ENCODE assay signal across 19 cellular contexts in the genomic region with DNA sequence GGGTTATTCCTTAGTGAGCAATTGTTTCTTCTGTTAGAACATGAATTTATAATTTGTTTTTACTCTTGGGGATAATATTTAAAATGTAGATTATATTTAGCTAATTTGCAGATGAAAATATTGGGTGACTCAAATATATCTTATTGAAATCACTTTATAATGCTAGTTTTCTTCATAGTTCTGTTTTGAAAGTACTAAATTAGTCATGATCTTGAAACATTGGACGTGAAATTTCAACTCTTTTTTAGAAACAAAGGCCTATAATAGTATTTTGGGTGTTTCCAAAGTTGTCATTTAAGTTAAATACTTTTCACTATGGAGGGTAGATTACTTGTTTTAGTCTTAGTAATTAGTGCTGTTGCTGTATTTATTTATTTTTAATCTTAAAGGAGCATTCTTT.
DNase-seq lines count a peak whose midpoint lies in the region; ATAC-seq, FAIRE-seq and TF ChIP-seq lines count a peak whose summit lies in the region.
"Had no signal": no experiment of that assay in that cellular context is flagged by ENCODE, and none has a peak within 500 bp of the region (broad histone marks: within the 10 kb centered on the region; RNA-seq: fewer than 3 reads in every experiment).

No MANE protein-coding gene starts in this region.

- H3K9me3 ChIP-seq in pancreas = no peaks in the 10 kb centered on the region
- H3K9me3 ChIP-seq: BLaER1, HAP-1 had no signal

- H3K4me3 ChIP-seq in pancreas = no peak overlapping the region
- H3K4me3 ChIP-seq: BLaER1, GM23248, HAP-1, K562 had no signal

- no peaks in the 10 kb centered on the region for H3K27me3 ChIP-seq in pancreas
- H3K27me3 ChIP-seq: BLaER1 had no signal

- ATAC-seq in activated T-cell treated with anti-CD3 and anti-CD28 coated beads, Interleukin-2, amount 50 U/mL, for 72 hours (replicated peaks in 1 of 2) = no peak
- ATAC-seq in HG02610 (IDR thresholded peaks at IDR 0.05; ENCODE audit: unreplicated experiment) = peak; percentile 78
- ATAC-seq in pancreas = no peak
- no peak for ATAC-seq in HG02885 (IDR thresholded peaks at IDR 0.05; ENCODE audit: poor library complexity, unreplicated experiment)
- ATAC-seq: K562 had no signal

- no peak for DNase-seq in activated T-cell treated with anti-CD3 and anti-CD28 coated beads, Interleukin-2, amount 50 U/mL, for 72 hours
- DNase-seq in activated T-cell treated with anti-CD3 and anti-CD28 coated beads, Interleukin-2, amount 50 U/mL, for 1 hour = no peak
- DNase-seq in pancreas (no peak), NCI-H2081 treated with DMSO at 0.1 percent for 48 hours (lab: John Stamatoyannopoulos, UW) (no peak), NCI-H2227 treated with DMSO at 0.1 percent for 48 hours (lab: John Stamatoyannopoulos, UW) (no peak)
- DNase-seq: 8988T; CD4-positive, alpha-beta memory T cell; DMS153; DMS79 treated with DMSO at 0.1 percent for 48 hours; GF-D8; GM23248; IMR-90 had no signal

- peaks cover 4 to 15% of the 10 kb centered on the region in 2 donors for H3K36me3 Mint-ChIP-seq in activated T-cell treated with anti-CD3 and anti-CD28 coated beads, Interleukin-2, amount 50 U/mL, for 72 hours (ENCODE audit: insufficient read depth in 2 of 2)

- FAIRE-seq in pancreas (lab: Jason Lieb, UNC) = peak; percentile 34
- FAIRE-seq: HTR-8/SVneo, K562 had no signal

- no peak for TF ChIP-seq CTCF in pancreas (IDR thresholded peaks at IDR 0.05)

- peaks cover 4 to 19% (median 7%) of the 10 kb centered on the region in 3 donors for H3K36me3 ChIP-seq in pancreas
- H3K36me3 ChIP-seq: HAP-1 had no signal

- H3K4me1 ChIP-seq in pancreas = no peaks in the 10 kb centered on the region
- H3K4me1 ChIP-seq: BLaER1, HAP-1 had no signal

- no peak overlapping the region for H3K4me3 Mint-ChIP-seq in activated T-cell treated with anti-CD3 and anti-CD28 coated beads, Interleukin-2, amount 50 U/mL, for 72 hours
- H3K4me3 Mint-ChIP-seq: CD14-positive monocyte; CD4-positive, alpha-beta memory T cell had no signal

- peaks cover 6% of the 10 kb centered on the region for H3K4me1 Mint-ChIP-seq in activated T-cell treated with anti-CD3 and anti-CD28 coated beads, Interleukin-2, amount 50 U/mL, for 72 hours (ENCODE audit: low read depth)
- H3K4me1 Mint-ChIP-seq: CD14-positive monocyte had no signal

- intact Hi-C loops in pancreas (cut with DNase I) = no loop called here

- no peak overlapping the region for H3K27ac ChIP-seq in pancreas
- H3K27ac ChIP-seq: BLaER1, GM23248 had no signal

- H3K27ac Mint-ChIP-seq in activated T-cell treated with anti-CD3 and anti-CD28 coated beads, Interleukin-2, amount 50 U/mL, for 72 hours = peak overlapping the region; percentile 15

- 84 to 87% methylated on average over 1 of the region's 1 CpG for WGBS in pancreas, 2 donors

- peaks cover 0 to 2% of the 10 kb centered on the region in 2 donors for H3K9me3 Mint-ChIP-seq in activated T-cell treated with anti-CD3 and anti-CD28 coated beads, Interleukin-2, amount 50 U/mL, for 72 hours
- H3K9me3 Mint-ChIP-seq: CD4-positive, alpha-beta memory T cell had no signal

- H3K27me3 Mint-ChIP-seq in activated T-cell treated with anti-CD3 and anti-CD28 coated beads, Interleukin-2, amount 50 U/mL, for 72 hours (ENCODE audit: low read depth) = no peaks in the 10 kb centered on the region
- H3K27me3 Mint-ChIP-seq: CD4-positive, alpha-beta memory T cell had no signal
